In genomic region chrX:53379008-53379710, GRCh38 we compare ENCODE assay signal across 20 cellular contexts. TPM values are rescaled to one million over a fixed set of nuclear protein-coding genes. Genes with fewer than 3 reads are reported as not detected.
DNase-seq lines count a peak whose midpoint lies in the region; ATAC-seq, FAIRE-seq and TF ChIP-seq lines count a peak whose summit lies in the region.
"Had no signal": no experiment of that assay in that cellular context is flagged by ENCODE, and none has a peak within 500 bp of the region (broad histone marks: within the 10 kb centered on the region; RNA-seq: fewer than 3 reads in every experiment).

No MANE protein-coding gene starts in this region.

- BruUV-seq in endothelial cell of umbilical vein (replicated peaks; lab: Mats Ljungman, UMichigan), result TSS peak; percentile 35

- no peak for DNase-seq in activated naive CD8-positive, alpha-beta T cell treated with anti-CD3 and anti-CD28 coated beads for 36 hours
- DNase-seq in endothelial cell of umbilical vein (ENCODE audit: low read depth, low spot score), result no peak
- no peak for DNase-seq in stimulated activated effector memory CD8-positive, alpha-beta T cell treated with anti-CD3 and anti-CD28 coated beads, Interleukin-12 subunit alpha, Interleukin-12 subunit beta, amount 100 ng/mL, for 72 hours (ENCODE audit: low spot score in 2 of 2)
- no peak for DNase-seq in CD4-positive, alpha-beta T cell
- no peak for DNase-seq in T1000 (lab: John Stamatoyannopoulos, UW)
- DNase-seq: Calu3; CD8-positive, alpha-beta T cell; DMS 273 treated with DMSO at 0.1 percent for 48 hours; DMS53; DND-41; EL; H9 had no signal

- H3K4me1 Mint-ChIP-seq in activated naive CD8-positive, alpha-beta T cell (ENCODE audit: low read depth), result no peaks in the 10 kb centered on the region
- no peaks in the 10 kb centered on the region for H3K4me1 Mint-ChIP-seq in activated naive CD8-positive, alpha-beta T cell treated with anti-CD3 and anti-CD28 coated beads for 36 hours
- H3K4me1 Mint-ChIP-seq in activated T-helper 17 cell treated with anti-CD3 and anti-CD28 coated beads, Interleukin-2, amount 50 U/mL, for 72 hours, result no peaks in the 10 kb centered on the region
- H3K4me1 Mint-ChIP-seq in stimulated activated effector memory CD8-positive, alpha-beta T cell treated with anti-CD3 and anti-CD28 coated beads, Interleukin-12 subunit alpha, Interleukin-12 subunit beta, amount 100 ng/mL, for 72 hours, result no peaks in the 10 kb centered on the region
- H3K4me1 Mint-ChIP-seq in CD4-positive, alpha-beta T cell (ENCODE audit: low read depth), result no peaks in the 10 kb centered on the region
- H3K4me1 Mint-ChIP-seq: H9, IgD-negative memory B cell had no signal

- intact Hi-C loops in endothelial cell of umbilical vein (cut with micrococcal nuclease), result no loop called here
- intact Hi-C loops in CD4-positive, alpha-beta T cell (cut with DNase I, micrococcal nuclease), result no loop called here

- H4K20me1 ChIP-seq in endothelial cell of umbilical vein (replicated peaks; ENCODE audit: control insufficient read depth, extremely low read depth, insufficient read depth, low read length), result no peaks in the 10 kb centered on the region

- no peak overlapping the region for H3K27ac ChIP-seq in endothelial cell of umbilical vein (ENCODE audit: insufficient read depth, low read depth, low read length)
- H3K27ac ChIP-seq in CD4-positive, alpha-beta T cell (ENCODE audit: low read depth, low read length), result no peak overlapping the region
- H3K27ac ChIP-seq: BLaER1 had no signal

- H3K9ac ChIP-seq in endothelial cell of umbilical vein (replicated peaks; ENCODE audit: extremely low read depth, insufficient read depth, low read length), result no peak overlapping the region
- H3K9ac ChIP-seq: BLaER1 had no signal

- peak overlapping the region; percentile 16 for H3K27ac Mint-ChIP-seq in activated naive CD8-positive, alpha-beta T cell
- no peak overlapping the region for H3K27ac Mint-ChIP-seq in activated naive CD8-positive, alpha-beta T cell treated with anti-CD3 and anti-CD28 coated beads for 36 hours
- H3K27ac Mint-ChIP-seq in activated T-helper 17 cell treated with anti-CD3 and anti-CD28 coated beads, Interleukin-2, amount 50 U/mL, for 72 hours, result no peak overlapping the region
- no peak overlapping the region for H3K27ac Mint-ChIP-seq in stimulated activated effector memory CD8-positive, alpha-beta T cell treated with anti-CD3 and anti-CD28 coated beads, Interleukin-12 subunit alpha, Interleukin-12 subunit beta, amount 100 ng/mL, for 72 hours
- H3K27ac Mint-ChIP-seq in CD4-positive, alpha-beta T cell, result no peak overlapping the region
- H3K27ac Mint-ChIP-seq: CD8-positive, alpha-beta T cell; H9 had no signal

- no peak overlapping the region for H3K4me3 ChIP-seq in endothelial cell of umbilical vein (replicated peaks in 1 of 3; ENCODE audit: insufficient read depth in 1 of 3, low read depth in 1 of 3, low read length in 3 of 3)
- H3K4me3 ChIP-seq: BLaER1, GM12878 had no signal

- no peaks in the 10 kb centered on the region for H3K27me3 Mint-ChIP-seq in activated naive CD8-positive, alpha-beta T cell
- H3K27me3 Mint-ChIP-seq in activated naive CD8-positive, alpha-beta T cell treated with anti-CD3 and anti-CD28 coated beads for 36 hours, result no peaks in the 10 kb centered on the region
- no peaks in the 10 kb centered on the region for H3K27me3 Mint-ChIP-seq in activated T-helper 17 cell treated with anti-CD3 and anti-CD28 coated beads, Interleukin-2, amount 50 U/mL, for 72 hours
- no peaks in the 10 kb centered on the region for H3K27me3 Mint-ChIP-seq in CD4-positive, alpha-beta T cell
- H3K27me3 Mint-ChIP-seq: IgD-negative memory B cell had no signal

- no peaks in the 10 kb centered on the region for H3K79me2 ChIP-seq in endothelial cell of umbilical vein (ENCODE audit: control insufficient read depth, insufficient read depth, low read length)

- no peaks in the 10 kb centered on the region for H3K4me1 ChIP-seq in endothelial cell of umbilical vein (ENCODE audit: control insufficient read depth, extremely low read depth, insufficient read depth, low read length)
- H3K4me1 ChIP-seq: BLaER1 had no signal

- peak; percentile 52 for ATAC-seq in activated T-helper 17 cell treated with anti-CD3 and anti-CD28 coated beads, Interleukin-2, amount 50 U/mL, for 72 hours (replicated peaks)
- ATAC-seq in stimulated activated effector memory CD8-positive, alpha-beta T cell treated with anti-CD3 and anti-CD28 coated beads, Interleukin-12 subunit alpha, Interleukin-12 subunit beta, amount 100 ng/mL, for 72 hours, result peak; percentile 79
- ATAC-seq in CD4-positive, alpha-beta T cell (ENCODE audit: poor library complexity), result no peak
- ATAC-seq: CD8-positive, alpha-beta T cell; GM12878 had no signal

- H3K4me2 ChIP-seq in endothelial cell of umbilical vein (ENCODE audit: insufficient read depth, low read length), result no peak overlapping the region
- H3K4me2 ChIP-seq: BLaER1 had no signal

- POLR2A ChIA-PET in endothelial cell of umbilical vein (lab: Charles Lee), result no interaction called here
- POLR2A ChIA-PET in CD4-positive, alpha-beta T cell (lab: Charles Lee), result no interaction called here

- TF ChIP-seq POLR2A in endothelial cell of umbilical vein (IDR thresholded peaks at IDR 0.05; ENCODE audit: low read depth, low read length), result no peak

- H3K36me3 Mint-ChIP-seq in activated naive CD8-positive, alpha-beta T cell, result peaks cover 6% of the 10 kb centered on the region
- H3K36me3 Mint-ChIP-seq in activated naive CD8-positive, alpha-beta T cell treated with anti-CD3 and anti-CD28 coated beads for 36 hours, result peaks cover 15% of the 10 kb centered on the region
- H3K36me3 Mint-ChIP-seq in activated T-helper 17 cell treated with anti-CD3 and anti-CD28 coated beads, Interleukin-2, amount 50 U/mL, for 72 hours (ENCODE audit: low read depth), result peaks cover 53% of the 10 kb centered on the region
- H3K36me3 Mint-ChIP-seq in stimulated activated effector memory CD8-positive, alpha-beta T cell treated with anti-CD3 and anti-CD28 coated beads, Interleukin-12 subunit alpha, Interleukin-12 subunit beta, amount 100 ng/mL, for 72 hours, result peaks cover 57% of the 10 kb centered on the region
- peaks cover 57% of the 10 kb centered on the region for H3K36me3 Mint-ChIP-seq in CD4-positive, alpha-beta T cell (ENCODE audit: low read depth)

- CTCF ChIA-PET in endothelial cell of umbilical vein (lab: Charles Lee), result interaction anchor here (1.2 kb wide), 1 partner anchor 62 kb away, joined by 4 read pairs; no protein-coding TSS in a partner anchor
- CTCF ChIA-PET in CD4-positive, alpha-beta T cell (lab: Charles Lee), result no interaction called here

- H3K27me3 ChIP-seq in endothelial cell of umbilical vein (ENCODE audit: control insufficient read depth in 2 of 2, insufficient read depth in 2 of 2, low read length in 2 of 2), result no peaks in the 10 kb centered on the region
- no peaks in the 10 kb centered on the region for H3K27me3 ChIP-seq in CD4-positive, alpha-beta T cell (ENCODE audit: control insufficient read depth, insufficient read depth, low read length)

- peaks cover 2 to 22% of the 10 kb centered on the region in 2 experiments for H3K36me3 ChIP-seq in endothelial cell of umbilical vein (ENCODE audit: control insufficient read depth in 2 of 2, extremely low read depth in 1 of 2, insufficient read depth in 2 of 2, low read length in 2 of 2)

- no peaks in the 10 kb centered on the region for H3K9me3 Mint-ChIP-seq in activated naive CD8-positive, alpha-beta T cell (ENCODE audit: low read depth)
- no peaks in the 10 kb centered on the region for H3K9me3 Mint-ChIP-seq in activated naive CD8-positive, alpha-beta T cell treated with anti-CD3 and anti-CD28 coated beads for 36 hours
- no peaks in the 10 kb centered on the region for H3K9me3 Mint-ChIP-seq in activated T-helper 17 cell treated with anti-CD3 and anti-CD28 coated beads, Interleukin-2, amount 50 U/mL, for 72 hours
- H3K9me3 Mint-ChIP-seq in stimulated activated effector memory CD8-positive, alpha-beta T cell treated with anti-CD3 and anti-CD28 coated beads, Interleukin-12 subunit alpha, Interleukin-12 subunit beta, amount 100 ng/mL, for 72 hours, result no peaks in the 10 kb centered on the region
- H3K9me3 Mint-ChIP-seq in CD4-positive, alpha-beta T cell, result no peaks in the 10 kb centered on the region
- H3K9me3 Mint-ChIP-seq: CD8-positive, alpha-beta T cell had no signal

- H3K4me3 Mint-ChIP-seq in activated naive CD8-positive, alpha-beta T cell, result no peak overlapping the region
- H3K4me3 Mint-ChIP-seq in activated naive CD8-positive, alpha-beta T cell treated with anti-CD3 and anti-CD28 coated beads for 36 hours, result no peak overlapping the region
- no peak overlapping the region for H3K4me3 Mint-ChIP-seq in activated T-helper 17 cell treated with anti-CD3 and anti-CD28 coated beads, Interleukin-2, amount 50 U/mL, for 72 hours
- H3K4me3 Mint-ChIP-seq in stimulated activated effector memory CD8-positive, alpha-beta T cell treated with anti-CD3 and anti-CD28 coated beads, Interleukin-12 subunit alpha, Interleukin-12 subunit beta, amount 100 ng/mL, for 72 hours, result no peak overlapping the region
- H3K4me3 Mint-ChIP-seq in CD4-positive, alpha-beta T cell, result no peak overlapping the region
- H3K4me3 Mint-ChIP-seq: CD14-positive monocyte; CD8-positive, alpha-beta T cell; H9; IgD-negative memory B cell had no signal

- FAIRE-seq in endothelial cell of umbilical vein (lab: Jason Lieb, UNC), result no peak
- FAIRE-seq: GM12878, H1, HTR-8/SVneo had no signal

- dilution Hi-C loops in endothelial cell of umbilical vein (cut with MboI; ENCODE audit: extremely low pct_ligation_motif_present, low sequenced_read_pairs), result no loop called here

- H3K9me1 ChIP-seq in endothelial cell of umbilical vein (replicated peaks; ENCODE audit: control insufficient read depth, extremely low read depth, insufficient read depth, low read length), result no peaks in the 10 kb centered on the region

- no peaks in the 10 kb centered on the region for H3K9me3 ChIP-seq in endothelial cell of umbilical vein (replicated peaks; ENCODE audit: control insufficient read depth, insufficient read depth, low read length)
- no peaks in the 10 kb centered on the region for H3K9me3 ChIP-seq in CD4-positive, alpha-beta T cell (ENCODE audit: control insufficient read depth, low read length)
- H3K9me3 ChIP-seq: BLaER1 had no signal

- no peak for TF ChIP-seq CTCF in endothelial cell of umbilical vein (IDR thresholded peaks at IDR 0.05; ENCODE audit: extremely low read depth in 1 of 2, insufficient read depth in 1 of 2, low read depth in 1 of 2, low read length in 2 of 2)
- TF ChIP-seq CTCF in CD4-positive, alpha-beta T cell (IDR thresholded peaks at IDR 0.05), result no peak

- H2AFZ ChIP-seq in endothelial cell of umbilical vein (ENCODE audit: low read depth, low read length), result no peak overlapping the region

RNA-seq across cellular contexts. Expression of gene SMC1A, which starts 43.3 kb away (rescaled TPM):
- total RNA-seq in activated naive CD8-positive, alpha-beta T cell treated with anti-CD3 and anti-CD28 coated beads for 36 hours, result 100 to 1,000 TPM; 154 to 161 TPM
- 100 to 1,000 TPM in 1 of 2 donors, 10 to 100 TPM in 1; 77.6 to 124 TPM for total RNA-seq in activated T-helper 17 cell treated with anti-CD3 and anti-CD28 coated beads, Interleukin-2, amount 50 U/mL, for 72 hours
- total RNA-seq in endothelial cell of umbilical vein, result 72.5 and 75.9 TPM in 2 replicates
- 11.1 and 15.4 TPM in 2 replicates for polyA plus RNA-seq in endothelial cell of umbilical vein
- 22.2 and 26.3 TPM in 2 replicates for polyA plus RNA-seq in endothelial cell of umbilical vein (2011; cell fraction: cytosol; rRNA removed)
- polyA plus RNA-seq in endothelial cell of umbilical vein (2011; cell fraction: nucleus; rRNA removed), result 46.1 and 60.0 TPM in 2 replicates
- 35.0 and 46.1 TPM in 2 replicates for polyA plus RNA-seq in endothelial cell of umbilical vein (2012)
- 52.3 and 57.2 TPM in 2 replicates for polyA minus RNA-seq in endothelial cell of umbilical vein
- 109 TPM for polyA minus RNA-seq in endothelial cell of umbilical vein (2011; cell fraction: cytosol; rRNA and poly(A)+ RNA removed)
- 27.8 and 47.7 TPM in 2 replicates for polyA minus RNA-seq in endothelial cell of umbilical vein (2011; cell fraction: nucleus; rRNA and poly(A)+ RNA removed)
- 10 to 100 TPM; 25.5 to 28.6 TPM for total RNA-seq in CD4-positive, alpha-beta T cell

RNA-seq across cellular contexts. Expression of gene RIBC1, which starts 43.5 kb away (rescaled TPM):
- 1 to 10 TPM; 1.1 TPM for total RNA-seq in activated naive CD8-positive, alpha-beta T cell treated with anti-CD3 and anti-CD28 coated beads for 36 hours
- under 1 TPM; 0.71 to 0.74 TPM for total RNA-seq in activated T-helper 17 cell treated with anti-CD3 and anti-CD28 coated beads, Interleukin-2, amount 50 U/mL, for 72 hours
- total RNA-seq in endothelial cell of umbilical vein, result 0.42 and 0.86 TPM in 2 replicates
- 0.23 TPM in 1 of 2 replicates, not detected in the other for polyA plus RNA-seq in endothelial cell of umbilical vein
- polyA plus RNA-seq in endothelial cell of umbilical vein (2011; cell fraction: cytosol; rRNA removed), result 0.08 and 0.09 TPM in 2 replicates
- polyA plus RNA-seq in endothelial cell of umbilical vein (2011; cell fraction: nucleus; rRNA removed), result 0.27 and 0.38 TPM in 2 replicates
- polyA plus RNA-seq in endothelial cell of umbilical vein (2012), result 0.15 and 0.39 TPM in 2 replicates
- polyA minus RNA-seq in endothelial cell of umbilical vein, result 0.40 TPM in 1 of 2 replicates, not detected in the other
- polyA minus RNA-seq in endothelial cell of umbilical vein (2011; cell fraction: cytosol; rRNA and poly(A)+ RNA removed), result not detected
- 0.29 TPM in 2 replicates for polyA minus RNA-seq in endothelial cell of umbilical vein (2011; cell fraction: nucleus; rRNA and poly(A)+ RNA removed)
- 1 to 10 TPM; 2.5 to 2.6 TPM for total RNA-seq in CD4-positive, alpha-beta T cell

RNA-seq across cellular contexts. Expression of gene HSD17B10, which starts 55.0 kb away (rescaled TPM):
- total RNA-seq in activated naive CD8-positive, alpha-beta T cell treated with anti-CD3 and anti-CD28 coated beads for 36 hours, result 100 to 1,000 TPM; 135 to 145 TPM
- 100 to 1,000 TPM in 1 of 2 donors, 10 to 100 TPM in 1; 52.3 to 149 TPM for total RNA-seq in activated T-helper 17 cell treated with anti-CD3 and anti-CD28 coated beads, Interleukin-2, amount 50 U/mL, for 72 hours
- total RNA-seq in endothelial cell of umbilical vein, result 81.4 and 82.3 TPM in 2 replicates
- 163 and 171 TPM in 2 replicates for polyA plus RNA-seq in endothelial cell of umbilical vein
- 163 and 200 TPM in 2 replicates for polyA plus RNA-seq in endothelial cell of umbilical vein (2011; cell fraction: cytosol; rRNA removed)
- 66.2 and 71.0 TPM in 2 replicates for polyA plus RNA-seq in endothelial cell of umbilical vein (2011; cell fraction: nucleus; rRNA removed)
- 77.3 and 95.3 TPM in 2 replicates for polyA plus RNA-seq in endothelial cell of umbilical vein (2012)
- polyA minus RNA-seq in endothelial cell of umbilical vein, result 67.9 and 79.0 TPM in 2 replicates
- 132 TPM for polyA minus RNA-seq in endothelial cell of umbilical vein (2011; cell fraction: cytosol; rRNA and poly(A)+ RNA removed)
- polyA minus RNA-seq in endothelial cell of umbilical vein (2011; cell fraction: nucleus; rRNA and poly(A)+ RNA removed), result 7.4 and 8.2 TPM in 2 replicates
- total RNA-seq in CD4-positive, alpha-beta T cell, result 10 to 100 TPM; 27.0 to 28.6 TPM
